8 cellular contexts compared by ENCODE assay signal in the genomic region with DNA sequence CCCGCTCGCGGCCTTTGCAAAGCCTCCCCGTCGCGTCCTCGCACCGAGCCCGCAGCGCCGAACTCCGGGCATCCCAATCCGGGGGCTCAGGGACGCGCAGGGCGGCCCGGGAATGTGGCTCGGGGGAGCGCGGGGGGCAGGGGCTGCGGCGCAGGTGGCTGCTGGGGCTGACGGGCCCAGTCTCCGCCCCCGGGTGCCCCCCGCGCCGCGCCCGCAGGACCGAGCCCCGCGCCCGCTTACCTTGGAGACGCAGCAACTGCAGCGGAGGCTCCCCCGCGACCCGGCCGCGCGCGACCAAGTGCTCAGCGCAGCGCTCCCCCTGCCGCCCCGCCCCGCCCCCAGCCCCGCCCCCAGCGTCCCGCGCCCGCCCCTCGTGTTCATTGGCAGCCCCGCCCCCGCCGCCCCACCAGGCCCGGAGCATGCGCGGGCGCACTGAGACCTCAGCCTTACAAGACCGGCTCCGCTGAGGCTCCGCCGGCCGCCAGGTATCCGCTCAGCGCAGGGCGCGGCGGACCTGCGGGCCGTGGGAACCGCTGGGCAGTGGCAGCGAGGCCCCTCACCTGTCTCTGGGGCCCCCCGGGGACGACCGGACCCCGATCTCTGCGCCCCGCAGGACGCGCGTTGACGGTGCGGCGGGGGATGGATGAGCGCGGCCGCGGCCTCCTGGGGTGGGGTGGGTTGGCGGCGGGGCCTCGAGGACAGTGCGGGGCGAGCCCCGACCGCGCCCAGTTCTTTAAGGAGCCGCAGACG. TPM values are rescaled to one million over a fixed set of nuclear protein-coding genes. Genes with fewer than 3 reads are reported as not detected.
DNase-seq lines count a peak whose midpoint lies in the region; ATAC-seq lines count a peak whose summit lies in the region.

A gene with protein sequence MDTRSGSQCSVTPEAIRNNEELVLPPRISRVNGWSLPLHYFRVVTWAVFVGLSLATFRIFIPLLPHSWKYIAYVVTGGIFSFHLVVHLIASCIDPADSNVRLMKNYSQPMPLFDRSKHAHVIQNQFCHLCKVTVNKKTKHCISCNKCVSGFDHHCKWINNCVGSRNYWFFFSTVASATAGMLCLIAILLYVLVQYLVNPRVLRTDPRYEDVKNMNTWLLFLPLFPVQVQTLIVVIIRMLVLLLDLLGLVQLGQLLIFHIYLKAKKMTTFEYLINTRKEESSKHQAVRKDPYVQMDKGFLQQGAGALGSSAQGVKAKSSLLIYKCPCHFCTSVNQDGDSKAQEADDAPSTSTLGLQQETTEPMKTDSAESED (minus strand): TSS at position 302 of the 750 bp plus-strand sequence. CDS start 17,810 bp downstream, outside the sequence.

- DNase-seq in AG08396 (ENCODE audit: low spot score) = peak; percentile 86
- peak; percentile 71 for DNase-seq in HK-2 (ENCODE audit: unreplicated experiment)
- DNase-seq in NCI-H774 (lab: John Stamatoyannopoulos, UW) = peak; percentile 90
- DNase-seq in activated CD8-positive, alpha-beta memory T cell treated with anti-CD3 and anti-CD28 coated beads for 1 hour (ENCODE audit: extremely low read depth in 1 of 2, low read depth in 1 of 2) = peak; percentile 62 to 91
- DNase-seq in dermis blood vessel endothelial cell = peak; percentile 84
- DNase-seq in left colon = peak; percentile 90 to 95
- peak; percentile 96 for DNase-seq in stimulated activated CD4-positive, alpha-beta T cell treated with anti-CD3 and anti-CD28 coated beads, Interleukin-15, amount 100 ng/mL, for 24 hours

- intact Hi-C loops in left colon (cut with DNase I, micrococcal nuclease) = loop anchor here in 1 of 2 donors (10.0 kb wide), 1 partner anchor 90 kb away; a partner anchor contains a TSS

- ATAC-seq in GM19328 (IDR thresholded peaks at IDR 0.05; ENCODE audit: unreplicated experiment) = peak; percentile 53
- peak; percentile 88 for ATAC-seq in left colon

RNA-seq across cellular contexts. Expression of the gene that starts here (rescaled TPM):
- total RNA-seq in dermis blood vessel endothelial cell (0.17 TPM in 1 of 2 replicates, not detected in the other), left colon (10 to 100 TPM in 1 of 2 donors, 1 to 10 TPM in 1; 1.5 to 15.9 TPM)

Comparison
In these comparisons a context has a peak if more than half of its experiments do, and no peak if none do; other contexts are left out.
1. Peak in every context shown above with its lines: DNase-seq and ATAC-seq.
2. Peak in DNase-seq in dermis blood vessel endothelial cell; RNA of the gene not detected or under 1 TPM.